ENCODE assay signal across 24 cellular contexts in the genomic region with DNA sequence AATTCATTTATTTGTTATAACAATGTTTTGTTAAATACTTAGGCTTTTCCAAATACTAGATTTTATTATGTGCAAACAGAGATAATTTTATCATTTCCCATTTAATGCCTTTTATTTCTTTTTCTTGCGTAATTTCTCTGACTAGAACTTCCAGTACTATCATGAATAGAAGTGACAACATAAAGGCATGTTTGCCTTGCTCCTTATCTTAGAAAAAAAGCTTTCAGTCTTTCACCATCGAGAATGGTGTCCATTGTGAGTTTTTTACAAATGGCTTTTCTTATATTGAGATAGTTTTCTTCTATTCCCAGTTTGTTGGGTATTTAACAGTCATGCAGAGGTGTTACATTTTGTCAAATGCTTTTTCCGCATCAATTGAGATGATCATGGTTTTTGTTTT.
"Had no signal": no experiment of that assay in that cellular context is flagged by ENCODE, and none has a peak within 500 bp of the region (broad histone marks: within the 10 kb centered on the region; RNA-seq: fewer than 3 reads in every experiment).

No MANE protein-coding gene starts in this region.

- H3K4me1 ChIP-seq: heart right ventricle, left lung, neural progenitor cell, right atrium auricular region, sigmoid colon, spleen, tibial nerve, uterus had no signal

- H3K36me3 ChIP-seq: heart right ventricle, left lung, neutrophil, right atrium auricular region, sigmoid colon, spleen, tibial nerve, uterus had no signal

- DNase-seq: heart right ventricle; kidney glomerular epithelial cell; left cardiac atrium; left lung; mesendoderm; naive B cell; natural killer cell; nephron progenitor cell; occipital lobe; sigmoid colon; small intestine; spleen; stimulated activated CD4-positive, alpha-beta T cell treated with anti-CD3 and anti-CD28 coated beads, Interleukin-4, amount 100 ng/mL, for 24 hours; stimulated activated naive CD4-positive, alpha-beta T cell; substantia nigra; uterus had no signal

- H3K4me3 ChIP-seq: heart right ventricle, hepatocyte, left lung, lung, neural progenitor cell, right atrium auricular region, sigmoid colon, spleen, tibial nerve, uterus had no signal

- FAIRE-seq: keratinocyte had no signal

- H3K27ac ChIP-seq: heart right ventricle, hepatocyte, left lung, neural progenitor cell, neutrophil, right atrium auricular region, sigmoid colon, spleen, tibial nerve, uterus had no signal

- H3K4me2 ChIP-seq: hepatocyte, neural progenitor cell had no signal

- H3K9me3 ChIP-seq: left lung, neutrophil, right atrium auricular region, sigmoid colon, tibial nerve, uterus had no signal

- H3K9ac ChIP-seq: neural progenitor cell had no signal

- ATAC-seq: heart right ventricle; left cardiac atrium; left lung; natural killer cell; stimulated activated effector memory CD8-positive, alpha-beta T cell treated with anti-CD3 and anti-CD28 coated beads, Interleukin-12 subunit alpha, Interleukin-12 subunit beta, amount 100 ng/mL, for 72 hours had no signal

- H2AFZ ChIP-seq: hepatocyte, neural progenitor cell had no signal

- H3K79me2 ChIP-seq: hepatocyte had no signal

- H3K27me3 ChIP-seq: heart right ventricle, hepatocyte, left lung, neural progenitor cell, neutrophil, right atrium auricular region, sigmoid colon, spleen, tibial nerve, uterus had no signal
